2 cellular contexts compared by ENCODE assay signal in genomic region chr22:26952004-26952403, GRCh38.
TF ChIP-seq lines count a peak whose summit lies in the region.

No MANE protein-coding gene starts in this region.

TF ChIP-seq in HepG2, 621 proteins besides CTCF, POLR2A, EP300 and RAD21:
- TF ChIP-seq SKIL (CRISPR knock-in tag; IDR thresholded peaks at IDR 0.05; ENCODE audit: borderline replicate concordance) (no peak), ZNF382 (CRISPR knock-in tag; IDR thresholded peaks at IDR 0.05; ENCODE audit: borderline replicate concordance) (no peak), KDM5A (IDR thresholded peaks at IDR 0.05; ENCODE audit: borderline replicate concordance, low read length) (no peak), ZNF576 (CRISPR knock-in tag; IDR thresholded peaks at IDR 0.05) (no peak), NRL (CRISPR knock-in tag; IDR thresholded peaks at IDR 0.05; ENCODE audit: borderline replicate concordance) (no peak), ZNF629 (CRISPR knock-in tag; conservative IDR thresholded peaks at IDR 0.05) (0 out of 2 replicates have a peak, but pooled peaks have one; percentile 10)

TF ChIP-seq in H1, 55 proteins besides CTCF, POLR2A, EP300 and RAD21:
- TF ChIP-seq E2F6 (IDR thresholded peaks at IDR 0.05) (no peak), CBX8 (IDR thresholded peaks at IDR 0.05; ENCODE audit: borderline replicate concordance, low read depth, low read length) (no peak), HDAC2 (IDR thresholded peaks at IDR 0.05; ENCODE audit: borderline replicate concordance in 1 of 2, low read depth in 2 of 2, low read length in 2 of 2) (peak in 1 of 2 experiments; percentile 39; a peak in 1 of 4 replicates), KDM1A (IDR thresholded peaks at IDR 0.05; ENCODE audit: borderline replicate concordance, low read length) (peak; percentile 90), SP2 (IDR thresholded peaks at IDR 0.05; ENCODE audit: low read length) (no peak)
TF ChIP-seq in H1: peak in this region for 2.
